Comparison of ENCODE assay signal across 33 cellular contexts in the genomic region with DNA sequence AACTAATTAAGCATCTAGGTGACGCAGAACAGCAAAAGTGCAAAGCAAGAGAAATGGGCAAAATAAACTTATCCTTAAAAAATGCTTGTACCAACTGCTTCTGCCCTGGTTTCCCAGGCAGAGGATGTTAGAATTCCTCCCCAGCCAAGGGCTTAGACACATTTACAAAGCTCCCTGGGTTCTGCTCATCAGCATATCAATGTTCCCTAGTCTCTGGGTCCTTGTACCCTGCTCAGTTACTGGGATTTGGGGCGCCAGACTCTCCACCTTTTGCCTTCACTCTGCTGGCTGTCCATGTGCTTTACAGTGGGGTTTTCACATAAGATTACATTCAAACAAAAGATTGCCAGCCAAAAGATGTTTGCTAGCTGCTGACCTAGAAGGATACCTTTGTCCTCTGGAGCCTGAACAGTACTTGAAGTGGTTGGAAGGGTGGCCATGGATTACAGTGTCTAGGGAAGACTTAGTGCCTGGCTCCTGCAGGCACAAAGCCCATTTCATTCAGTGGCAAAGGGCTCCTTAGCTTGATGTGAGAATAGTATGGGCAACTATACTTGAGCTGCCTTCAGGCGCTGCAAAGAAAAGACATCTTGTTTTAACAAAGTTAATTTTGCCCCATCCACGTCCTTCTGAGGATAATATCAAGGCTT.
A peak's percentile ranks its signal among the peaks of the same experiment; 100 is the strongest.
DNase-seq lines count a peak whose midpoint lies in the region; ATAC-seq, FAIRE-seq and TF ChIP-seq lines count a peak whose summit lies in the region.
"Had no signal": no experiment of that assay in that cellular context is flagged by ENCODE, and none has a peak within 500 bp of the region (broad histone marks: within the 10 kb centered on the region; RNA-seq: fewer than 3 reads in every experiment).

No MANE protein-coding gene starts in this region.

- CTCF ChIA-PET in H1 (lab: Charles Lee; ENCODE audit: partially characterized antibody): interaction anchor here (0.7 to 21.1 kb wide), 14 partner anchors 7 to 306 kb away, joined by 3 to 187 read pairs (median 5); partner anchors contain the start of gene CEMIP

- H3K9me3 ChIP-seq in BLaER1 treated with 17β-estradiol and CSF1 and Interleukin-3, amounts not matched to agents 10 nM and 100 nM (replicated peaks in 1 of 11): peaks cover 12 to 30% (median 18%) of the 10 kb centered on the region in 11 experiments; a peak in 21 of 22 replicates
- H3K9me3 ChIP-seq in OCI-LY3 (ENCODE audit: insufficient read depth, low read length) (peaks cover 8% of the 10 kb centered on the region; the same call in 1 of the 2 replicates), H1 (ENCODE audit: insufficient read depth in 2 of 2, low read depth in 1 of 2, low read length in 1 of 2) (peaks cover 0 to 8% of the 10 kb centered on the region in 2 experiments; a peak in 2 of 4 replicates), colonic mucosa (no peaks in the 10 kb centered on the region)
- H3K9me3 ChIP-seq: ovary, upper lobe of left lung had no signal

- no peak for TF ChIP-seq RAD21 in H1 (IDR thresholded peaks at IDR 0.05 in 1 of 2, conservative IDR thresholded peaks at IDR 0.05 in 1 of 2; ENCODE audit: low read depth in 2 of 2, low read length in 2 of 2)

- peak overlapping the region; percentile 90 for H3K27ac Mint-ChIP-seq in nephron progenitor cell
- H3K27ac Mint-ChIP-seq: activated naive CD4-positive, alpha-beta T cell treated with anti-CD3 and anti-CD28 coated beads, Interleukin-2, amount 50 U/mL, for 24 hours; CD4-positive, CD25-positive, alpha-beta regulatory T cell had no signal

- FAIRE-seq in H1 (lab: Jason Lieb, UNC): peak; percentile 36
- FAIRE-seq: GM18507, RCC 7860 had no signal

- H2BK20ac ChIP-seq in H1 (ENCODE audit: low read length): peak overlapping the region; percentile 67; the same call in 1 of the 2 replicates

- no peak overlapping the region for H2AK5ac ChIP-seq in H1 (ENCODE audit: low read depth, low read length)

- H3K4me3 ChIP-seq in BLaER1 treated with 17β-estradiol and CSF1 and Interleukin-3, amounts not matched to agents 10 nM and 100 nM: no peak overlapping the region
- H3K4me3 ChIP-seq in OCI-LY3 (ENCODE audit: low read length): no peak overlapping the region
- H3K4me3 ChIP-seq in H1 (ENCODE audit: extremely low read depth in 1 of 4, insufficient read depth in 2 of 4, low read depth in 3 of 4, low read length in 4 of 4): peak overlapping the region in 1 of 4 experiments; percentile 31; a peak in 1 of 8 replicates
- H3K4me3 ChIP-seq in colonic mucosa: no peak overlapping the region
- H3K4me3 ChIP-seq: heart left ventricle, ovary, smooth muscle cell, upper lobe of left lung had no signal

- DNase-seq in H1 (ENCODE audit: low read depth in 1 of 2, low spot score in 2 of 2): no peak
- no peak for DNase-seq in nephron progenitor cell
- no peak for DNase-seq in AG08396 (ENCODE audit: low spot score)
- DNase-seq in colonic mucosa: no peak
- DNase-seq: 8988T; activated CD4-positive, alpha-beta T cell treated with anti-CD3 and anti-CD28 coated beads for 4 hours; Calu3; CD4-positive, CD25-positive, alpha-beta regulatory T cell; cortex of kidney; DND-41; foreskin fibroblast; GF-D8; GOT3; heart left ventricle; naive thymus-derived CD8-positive, alpha-beta T cell; NCI-H1436; NCI-H2081; NCI-H226; NCI-H69; ovary; retina; stimulated activated naive CD4-positive, alpha-beta T cell; SW 1271; upper lobe of left lung had no signal

- no peaks in the 10 kb centered on the region for H3K27me3 ChIP-seq in BLaER1 treated with 17β-estradiol and CSF1 and Interleukin-3, amounts not matched to agents 10 nM and 100 nM
- H3K27me3 ChIP-seq in OCI-LY3 (ENCODE audit: low read depth, low read length) (no peaks in the 10 kb centered on the region), H1 (replicated peaks in 1 of 4; ENCODE audit: control insufficient read depth in 3 of 4, extremely low read depth in 1 of 4, insufficient read depth in 3 of 4, low read length in 3 of 4) (no peaks in the 10 kb centered on the region), colonic mucosa (no peaks in the 10 kb centered on the region)
- H3K27me3 ChIP-seq: ovary, upper lobe of left lung had no signal

- intact Hi-C loops in colonic mucosa (cut with DNase I): no loop called here

- H4K20me1 ChIP-seq in BLaER1 treated with 17β-estradiol and CSF1 and Interleukin-3, amounts not matched to agents 10 nM and 100 nM: no peaks in the 10 kb centered on the region
- no peaks in the 10 kb centered on the region for H4K20me1 ChIP-seq in OCI-LY3 (ENCODE audit: insufficient read depth, low read length)
- H4K20me1 ChIP-seq in H1 (replicated peaks in 1 of 2; ENCODE audit: control insufficient read depth in 1 of 2, insufficient read depth in 2 of 2, low read length in 2 of 2): no peaks in the 10 kb centered on the region

- no peak overlapping the region for H3K4ac ChIP-seq in H1 (replicated peaks; ENCODE audit: insufficient read length, low read depth, low read length)

- H3K27ac ChIP-seq in BLaER1 treated with 17β-estradiol and CSF1 and Interleukin-3, amounts not matched to agents 10 nM and 100 nM: peak overlapping the region in 6 of 11 experiments; percentile 20 to 95 (median 76); a peak in 11 of 22 replicates
- H3K27ac ChIP-seq in OCI-LY3 (ENCODE audit: low read length) (no peak overlapping the region), H1 (ENCODE audit: low read depth, low read length) (0 out of 2 replicates have a peak overlapping the region, but pooled peaks have one; percentile 31), colonic mucosa (no peak overlapping the region)
- H3K27ac ChIP-seq: ovary, upper lobe of left lung had no signal

- H3K14ac ChIP-seq in H1 (ENCODE audit: insufficient read length): no peak overlapping the region

- no peak for TF ChIP-seq CTCF in OCI-LY3 (IDR thresholded peaks at IDR 0.05; ENCODE audit: low read depth, low read length)
- no peak for TF ChIP-seq CTCF in H1 (IDR thresholded peaks at IDR 0.05; ENCODE audit: control extremely low read depth in 1 of 3, insufficient read depth in 1 of 3, low read depth in 1 of 3, low read length in 3 of 3)
- TF ChIP-seq CTCF in nephron progenitor cell (IDR thresholded peaks at IDR 0.05): no peak
- TF ChIP-seq CTCF in colonic mucosa (IDR thresholded peaks at IDR 0.05): no peak

- H2BK5ac ChIP-seq in H1 (ENCODE audit: low read depth, low read length): peak overlapping the region; percentile 22; the same call in 1 of the 2 replicates

- peaks cover 0 to 97% (median 13%) of the 10 kb centered on the region in 10 experiments; a peak in 11 of 20 replicates for H3K4me1 ChIP-seq in BLaER1 treated with 17β-estradiol and CSF1 and Interleukin-3, amounts not matched to agents 10 nM and 100 nM
- peaks cover 52% of the 10 kb centered on the region for H3K4me1 ChIP-seq in OCI-LY3 (ENCODE audit: low read length)
- H3K4me1 ChIP-seq in H1 (replicated peaks in 1 of 4; ENCODE audit: control insufficient read depth in 3 of 4, insufficient read depth in 4 of 4, low read length in 3 of 4): peaks cover 3 to 19% (median 11%) of the 10 kb centered on the region in 4 experiments; a peak in 6 of 7 replicates
- no peaks in the 10 kb centered on the region for H3K4me1 ChIP-seq in colonic mucosa

- POLR2A ChIA-PET in H1 (lab: Charles Lee; ENCODE audit: partially characterized antibody): interaction anchor here (1.9 kb wide), 1 partner anchor 14 kb away, joined by 5 read pairs; no protein-coding TSS in a partner anchor

- TF ChIP-seq POLR2A in H1 (IDR thresholded peaks at IDR 0.05; ENCODE audit: control extremely low read depth in 1 of 2, low read depth in 2 of 2, low read length in 2 of 2): no peak

- H2AFZ ChIP-seq in OCI-LY3 (ENCODE audit: low read depth, low read length) (no peak overlapping the region), H1 (ENCODE audit: low read length) (no peak overlapping the region)

- H3K4me2 ChIP-seq in BLaER1 treated with 17β-estradiol and CSF1 and Interleukin-3, amounts not matched to agents 10 nM and 100 nM: peak overlapping the region in 5 of 11 experiments; percentile 46 to 89 (median 79); a peak in 10 of 22 replicates
- H3K4me2 ChIP-seq in OCI-LY3 (ENCODE audit: low read length) (peak overlapping the region; percentile 44), H1 (ENCODE audit: insufficient read depth in 1 of 2, low read depth in 2 of 2, low read length in 2 of 2) (peak overlapping the region; percentile 15 to 44; a peak in 3 of 4 replicates)
- H3K4me2 ChIP-seq: smooth muscle cell had no signal

- TF ChIP-seq EP300 in H1 (IDR thresholded peaks at IDR 0.05; ENCODE audit: borderline replicate concordance in 1 of 2, low read depth in 2 of 2, low read length in 2 of 2): no peak

- H3K9ac ChIP-seq in BLaER1 treated with 17β-estradiol and CSF1 and Interleukin-3, amounts not matched to agents 10 nM and 100 nM: peak overlapping the region in 4 of 11 experiments; percentile 39 to 82 (median 78); a peak in 7 of 22 replicates
- no peak overlapping the region for H3K9ac ChIP-seq in OCI-LY3 (ENCODE audit: low read length)
- H3K9ac ChIP-seq in H1 (replicated peaks in 1 of 4; ENCODE audit: extremely low read depth in 1 of 4, low read depth in 3 of 4, low read length in 3 of 4): no peak overlapping the region
- H3K9ac ChIP-seq in colonic mucosa (ENCODE audit: low read depth in 2 of 2, low read length in 2 of 2): no peak overlapping the region

- no peak overlapping the region for H3K56ac ChIP-seq in H1 (replicated peaks; ENCODE audit: insufficient read length, low read depth, low read length)

- H3K18ac ChIP-seq in H1 (ENCODE audit: extremely low read depth, low read length): peak overlapping the region; percentile 64; the same call in 1 of the 2 replicates

- H3K23me2 ChIP-seq in H1 (ENCODE audit: low read depth, low read length): no peaks in the 10 kb centered on the region

- peaks cover 60% of the 10 kb centered on the region for H3K36me3 Mint-ChIP-seq in nephron progenitor cell (ENCODE audit: low read depth)
- H3K36me3 Mint-ChIP-seq: activated naive CD4-positive, alpha-beta T cell treated with anti-CD3 and anti-CD28 coated beads, Interleukin-2, amount 50 U/mL, for 24 hours; CD4-positive, CD25-positive, alpha-beta regulatory T cell had no signal

- no peak overlapping the region for H2BK120ac ChIP-seq in H1 (replicated peaks; ENCODE audit: low read depth, low read length)

- ATAC-seq in HG03039 (IDR thresholded peaks at IDR 0.05; ENCODE audit: unreplicated experiment) (no peak), GM21717 (IDR thresholded peaks at IDR 0.05; ENCODE audit: unreplicated experiment) (no peak)
- ATAC-seq: esophagus mucosa; heart left ventricle; naive thymus-derived CD8-positive, alpha-beta T cell had no signal

- H2BK15ac ChIP-seq in H1 (ENCODE audit: low read length): no peak overlapping the region

- no peaks in the 10 kb centered on the region for H3K79me1 ChIP-seq in H1 (ENCODE audit: low read depth, low read length)

- H3K4me3 Mint-ChIP-seq in nephron progenitor cell: no peak overlapping the region
- H3K4me3 Mint-ChIP-seq: activated naive CD4-positive, alpha-beta T cell treated with anti-CD3 and anti-CD28 coated beads, Interleukin-2, amount 50 U/mL, for 24 hours; CD4-positive, CD25-positive, alpha-beta regulatory T cell had no signal

- H2BK12ac ChIP-seq in H1 (ENCODE audit: low read depth, low read length): no peak overlapping the region

- peaks cover 16% of the 10 kb centered on the region for H3K9me3 Mint-ChIP-seq in nephron progenitor cell
- H3K9me3 Mint-ChIP-seq: activated naive CD4-positive, alpha-beta T cell treated with anti-CD3 and anti-CD28 coated beads, Interleukin-2, amount 50 U/mL, for 24 hours had no signal

- H4K5ac ChIP-seq in H1 (ENCODE audit: insufficient read length, low read depth, low read length): no peak overlapping the region

- no peak overlapping the region for H4K8ac ChIP-seq in H1 (ENCODE audit: extremely low read depth, insufficient read depth, low read length)

- no peaks in the 10 kb centered on the region for H3K27me3 Mint-ChIP-seq in nephron progenitor cell (ENCODE audit: low read depth, poor library complexity)

- peaks cover 0 to 37% (median 16%) of the 10 kb centered on the region in 11 experiments; a peak in 11 of 22 replicates for H3K36me3 ChIP-seq in BLaER1 treated with 17β-estradiol and CSF1 and Interleukin-3, amounts not matched to agents 10 nM and 100 nM
- H3K36me3 ChIP-seq in OCI-LY3 (replicated peaks; ENCODE audit: low read depth, low read length): peaks cover 10% of the 10 kb centered on the region
- H3K36me3 ChIP-seq in H1 (ENCODE audit: control insufficient read depth in 2 of 4, insufficient read depth in 4 of 4, low read length in 3 of 4): peaks cover 0 to 24% (median 8%) of the 10 kb centered on the region in 4 experiments; a peak in 4 of 8 replicates
- no peaks in the 10 kb centered on the region for H3K36me3 ChIP-seq in colonic mucosa
- H3K36me3 ChIP-seq: ovary, upper lobe of left lung had no signal

- H3K23ac ChIP-seq in H1 (ENCODE audit: insufficient read length): no peak overlapping the region

- WGBS in H1 (ENCODE audit: extremely low coverage in 1 of 2, insufficient coverage in 1 of 2, insufficient read length in 1 of 2, insufficient replicate concordance in 2 of 2, low coverage in 1 of 2, low lambda C conversion rate in 2 of 2, missing lambda C conversion rate in 1 of 2), 2 experiments: 62% methylated on average over 4 of the region's 4 CpGs; no CpG with 5 or more reads in 1 of the 2 experiments

- H3K79me2 ChIP-seq in OCI-LY3 (ENCODE audit: low read length) (no peaks in the 10 kb centered on the region), H1 (ENCODE audit: control insufficient read depth in 1 of 2, insufficient read depth in 2 of 2, low read length in 2 of 2) (no peaks in the 10 kb centered on the region)

- H4K91ac ChIP-seq in H1 (replicated peaks; ENCODE audit: insufficient read length, low read length): peak overlapping the region; percentile 22

- H3K4me1 Mint-ChIP-seq in nephron progenitor cell: peaks cover 50% of the 10 kb centered on the region
- H3K4me1 Mint-ChIP-seq: activated naive CD4-positive, alpha-beta T cell treated with anti-CD3 and anti-CD28 coated beads, Interleukin-2, amount 50 U/mL, for 24 hours; CD4-positive, CD25-positive, alpha-beta regulatory T cell had no signal

Comparison
In these comparisons a context has a peak if more than half of its experiments do, and no peak if none do; other contexts are left out.
1. H3K27ac ChIP-seq: peak in BLaER1 treated with 17β-estradiol and CSF1 and Interleukin-3, amounts not matched to agents 10 nM and 100 nM (6 of 11) and H1 (single experiment); none in OCI-LY3 (single experiment) and colonic mucosa (single experiment).